Comparison of ENCODE assay signal across 12 cellular contexts in genomic region chr12:94247256-94247655, GRCh38.
"Had no signal": no experiment of that assay in that cellular context is flagged by ENCODE, and none has a peak within 500 bp of the region (broad histone marks: within the 10 kb centered on the region; RNA-seq: fewer than 3 reads in every experiment).

No MANE protein-coding gene starts in this region.

- H3K9me3 Mint-ChIP-seq: dendritic cell treated with granulocyte-macrophage colony-stimulating factor and Interleukin-4, amounts not matched to agents 40 ng/mL and 50 ng/mL, for 4 days; nephron had no signal

- H3K4me3 Mint-ChIP-seq: dendritic cell treated with granulocyte-macrophage colony-stimulating factor and Interleukin-4, amounts not matched to agents 40 ng/mL and 50 ng/mL, for 4 days; nephron had no signal

- DNase-seq: activated T-cell treated with anti-CD3 and anti-CD28 coated beads, Interleukin-2, amount 50 U/mL, for 48 hours; esophagus squamous epithelium; heart left ventricle; islet precursor cell; left lung; small intestine; transverse colon had no signal

- FAIRE-seq: small intestine had no signal

- H3K27ac Mint-ChIP-seq: dendritic cell treated with granulocyte-macrophage colony-stimulating factor and Interleukin-4, amounts not matched to agents 40 ng/mL and 50 ng/mL, for 4 days had no signal

- H3K36me3 ChIP-seq: ascending aorta, esophagus squamous epithelium, transverse colon had no signal

- H3K27me3 ChIP-seq: ascending aorta, esophagus squamous epithelium, heart left ventricle, left lung, transverse colon had no signal

- H3K4me1 ChIP-seq: ascending aorta, esophagus squamous epithelium, parathyroid adenoma, transverse colon had no signal

- H3K27ac ChIP-seq: ascending aorta, esophagus squamous epithelium, heart left ventricle, left lung, parathyroid adenoma, transverse colon had no signal

- ATAC-seq: activated CD4-positive, CD25-positive, alpha-beta regulatory T cell treated with anti-CD3 and anti-CD28 coated beads, Interleukin-2, amount 50 U/mL, for 24 hours; heart left ventricle; left lung had no signal

- H3K9me3 ChIP-seq: ascending aorta, esophagus squamous epithelium, heart left ventricle, left lung, transverse colon had no signal

- H3K4me3 ChIP-seq: ascending aorta, esophagus squamous epithelium, heart left ventricle, left lung, transverse colon had no signal
